ENCODE assay signal across 24 cellular contexts in the genomic region with DNA sequence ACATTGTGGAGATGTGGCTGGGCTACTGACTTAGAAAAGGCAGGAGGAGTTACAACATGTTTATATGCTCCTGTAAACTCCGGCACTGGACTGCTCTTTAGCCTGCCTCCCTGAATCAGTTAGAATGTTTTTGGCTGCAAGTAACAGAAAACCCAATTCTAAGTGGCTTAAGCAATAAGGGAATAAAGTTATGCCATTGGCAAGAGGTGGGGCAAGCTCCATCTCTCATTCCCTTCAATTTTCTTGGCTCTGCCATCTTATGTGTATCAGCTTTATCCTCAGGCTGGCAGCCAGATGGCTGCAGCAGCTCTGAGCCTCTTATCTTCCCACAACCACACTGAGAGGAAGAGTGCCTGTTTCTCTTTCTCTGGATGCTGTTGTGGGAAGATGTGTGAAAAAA. TPM values are rescaled to one million over a fixed set of nuclear protein-coding genes. Genes with fewer than 3 reads are reported as not detected.
DNase-seq lines count a peak whose midpoint lies in the region; ATAC-seq and TF ChIP-seq lines count a peak whose summit lies in the region.
"Had no signal": no experiment of that assay in that cellular context is flagged by ENCODE, and none has a peak within 500 bp of the region (broad histone marks: within the 10 kb centered on the region; RNA-seq: fewer than 3 reads in every experiment).

No MANE protein-coding gene starts in this region.

- no peaks in the 10 kb centered on the region for H4K20me1 ChIP-seq in GM23338 (replicated peaks; ENCODE audit: insufficient read depth)

- H3K4me1 ChIP-seq in GM23338 (ENCODE audit: insufficient read depth) (peaks cover 21% of the 10 kb centered on the region; the same call in 1 of the 2 replicates), esophagus muscularis mucosa (peaks cover 0 to 40% (median 39%) of the 10 kb centered on the region in 4 donors)
- H3K4me1 ChIP-seq: vagina had no signal

- WGBS in esophagus muscularis mucosa, result 44% methylated on average over 1 of the region's 1 CpG

- H3K27me3 ChIP-seq in GM23338 (ENCODE audit: insufficient read depth), result no peaks in the 10 kb centered on the region
- no peaks in the 10 kb centered on the region for H3K27me3 ChIP-seq in esophagus muscularis mucosa
- H3K27me3 ChIP-seq: vagina had no signal

- H3K27me3 Mint-ChIP-seq in GM23338 (ENCODE audit: insufficient read depth, low read depth, poor library complexity), result no peaks in the 10 kb centered on the region
- H3K27me3 Mint-ChIP-seq: progenitor cell of endocrine pancreas had no signal

- no peaks in the 10 kb centered on the region for H3K79me2 ChIP-seq in GM23338 (replicated peaks; ENCODE audit: insufficient read depth)

- H3K9me2 ChIP-seq in GM23338 (ENCODE audit: insufficient read depth), result no peaks in the 10 kb centered on the region

- intact Hi-C loops in esophagus muscularis mucosa (cut with DNase I), result loop anchor here (10.0 kb wide), 2 partner anchors 518 to 1368 kb away; no protein-coding TSS in a partner anchor

- H3K9me3 ChIP-seq in esophagus muscularis mucosa, result no peaks in the 10 kb centered on the region
- H3K9me3 ChIP-seq: heart right ventricle, vagina had no signal

- H2AFZ ChIP-seq in GM23338, result peak overlapping the region; percentile 11; the same call in 1 of the 2 replicates

- no peak for DNase-seq in GM23338 (ENCODE audit: low spot score)
- peak; percentile 59 for DNase-seq in NCI-H69 (lab: John Stamatoyannopoulos, UW)
- no peak for DNase-seq in esophagus muscularis mucosa (ENCODE audit: extremely low spot score)
- no peak for DNase-seq in omental fat pad (ENCODE audit: low spot score)
- no peak for DNase-seq in SIG-M5 treated with dmso at 0.1 percent for 504 hours (lab: John Stamatoyannopoulos, UW; ENCODE audit: unreplicated experiment)
- DNase-seq: activated CD4-positive, CD25-positive, alpha-beta regulatory T cell treated with anti-CD3 and anti-CD28 coated beads, Interleukin-2, amount 50 U/mL, for 72 hours; activated CD8-positive, alpha-beta T cell treated with anti-CD3 and anti-CD28 coated beads for 36 hours; activated effector memory CD4-positive, alpha-beta T cell treated with anti-CD3 and anti-CD28 coated beads, Interleukin-2, amount 50 U/mL, for 16 hours; activated T-cell treated with anti-CD3 and anti-CD28 coated beads for 4 hours; AML-193; cortex of kidney; endodermal cell; heart right ventricle; left colon; midbrain; NCI-H1694; stimulated activated CD4-positive, alpha-beta T cell treated with anti-CD3 and anti-CD28 coated beads, Interleukin-2, amount 100 ng/mL, for 24 hours; T1000 had no signal

- no peak overlapping the region for H3K4me3 Mint-ChIP-seq in GM23338
- H3K4me3 Mint-ChIP-seq: activated CD8-positive, alpha-beta T cell treated with anti-CD3 and anti-CD28 coated beads for 36 hours; endodermal cell; stimulated activated effector memory CD8-positive, alpha-beta T cell treated with anti-CD3 and anti-CD28 coated beads, Interleukin-12 subunit alpha, Interleukin-12 subunit beta, amount 100 ng/mL, for 72 hours had no signal

- H3K27ac Mint-ChIP-seq in GM23338, result no peak overlapping the region
- H3K27ac Mint-ChIP-seq: activated CD8-positive, alpha-beta T cell treated with anti-CD3 and anti-CD28 coated beads for 36 hours; endodermal cell; progenitor cell of endocrine pancreas; stimulated activated effector memory CD8-positive, alpha-beta T cell treated with anti-CD3 and anti-CD28 coated beads, Interleukin-12 subunit alpha, Interleukin-12 subunit beta, amount 100 ng/mL, for 72 hours had no signal

- 0 out of 2 replicates have a peak overlapping the region, but pooled peaks have one; percentile 13 for H3K4me2 ChIP-seq in GM23338
- H3K4me2 ChIP-seq: KMS-11 had no signal

- H3K36me3 ChIP-seq in GM23338 (ENCODE audit: insufficient read depth), result no peaks in the 10 kb centered on the region
- no peaks in the 10 kb centered on the region for H3K36me3 ChIP-seq in esophagus muscularis mucosa
- H3K36me3 ChIP-seq: heart right ventricle, vagina had no signal

- H3K36me3 Mint-ChIP-seq in GM23338 (ENCODE audit: low read depth), result no peaks in the 10 kb centered on the region
- H3K36me3 Mint-ChIP-seq: stimulated activated effector memory CD8-positive, alpha-beta T cell treated with anti-CD3 and anti-CD28 coated beads, Interleukin-12 subunit alpha, Interleukin-12 subunit beta, amount 100 ng/mL, for 72 hours had no signal

- no peak for TF ChIP-seq EP300 in esophagus muscularis mucosa (IDR thresholded peaks at IDR 0.05)

- no peak for TF ChIP-seq POLR2A in esophagus muscularis mucosa (IDR thresholded peaks at IDR 0.05; ENCODE audit: low read depth)

- TF ChIP-seq CTCF in GM23338 (conservative IDR thresholded peaks at IDR 0.05; ENCODE audit: low read depth in 2 of 2) (no peak), esophagus muscularis mucosa (IDR thresholded peaks at IDR 0.05) (no peak), omental fat pad (IDR thresholded peaks at IDR 0.05) (no peak)

- H3K4me1 Mint-ChIP-seq in GM23338, result peaks cover 26% of the 10 kb centered on the region
- H3K4me1 Mint-ChIP-seq: stimulated activated effector memory CD8-positive, alpha-beta T cell treated with anti-CD3 and anti-CD28 coated beads, Interleukin-12 subunit alpha, Interleukin-12 subunit beta, amount 100 ng/mL, for 72 hours had no signal

- H3K27ac ChIP-seq in GM23338 (ENCODE audit: low read depth) (no peak overlapping the region), esophagus muscularis mucosa (replicated peaks in 1 of 4) (peak overlapping the region; percentile 24 to 64 (median 62))
- H3K27ac ChIP-seq: heart right ventricle, KMS-11, vagina had no signal

- H3K9me3 Mint-ChIP-seq in GM23338, result no peaks in the 10 kb centered on the region; the same call in 2 of the 3 replicates
- H3K9me3 Mint-ChIP-seq: activated CD8-positive, alpha-beta T cell treated with anti-CD3 and anti-CD28 coated beads for 36 hours; endodermal cell; stimulated activated effector memory CD8-positive, alpha-beta T cell treated with anti-CD3 and anti-CD28 coated beads, Interleukin-12 subunit alpha, Interleukin-12 subunit beta, amount 100 ng/mL, for 72 hours had no signal

- ATAC-seq in GM23338 (no peak), omental fat pad (ENCODE audit: low FRiP score) (peak; percentile 83), HG03520 (IDR thresholded peaks at IDR 0.05; ENCODE audit: unreplicated experiment) (no peak), GM18867 (IDR thresholded peaks at IDR 0.05; ENCODE audit: unreplicated experiment) (no peak)
- ATAC-seq: activated CD8-positive, alpha-beta T cell treated with anti-CD3 and anti-CD28 coated beads for 36 hours; left colon; stimulated activated effector memory CD8-positive, alpha-beta T cell treated with anti-CD3 and anti-CD28 coated beads, Interleukin-12 subunit alpha, Interleukin-12 subunit beta, amount 100 ng/mL, for 72 hours had no signal

- H3K4me3 ChIP-seq in GM23338 (no peak overlapping the region), esophagus muscularis mucosa (no peak overlapping the region)
- H3K4me3 ChIP-seq: heart right ventricle, vagina had no signal

- no peaks in the 10 kb centered on the region for H3F3A ChIP-seq in GM23338 (replicated peaks; ENCODE audit: low read depth)

TF ChIP-seq in GM23338, 12 proteins besides CTCF, POLR2A, EP300 and RAD21 (continues in another document):
- TF ChIP-seq EZH2 (IDR thresholded peaks at IDR 0.05; ENCODE audit: low read depth, unreplicated experiment), result no peak

RNA-seq across cellular contexts. Expression of gene MEIS2, which starts 22.4 kb away (rescaled TPM):
- not detected in 2 replicates for total RNA-seq in GM23338 (2014; rRNA removed; shearing (Covaris generic))
- polyA plus RNA-seq in GM23338 (2016; fragmentation: Nextera tagmentation; extraction: Ambion mirVana), result 0.16 and 0.27 TPM in 2 replicates
- total RNA-seq in esophagus muscularis mucosa, result 100 to 1,000 TPM in 1 of 4 donors, 10 to 100 TPM in 3; 53.8 to 106 (median 63.3) TPM
- 10 to 100 TPM; 28.3 to 87.5 (median 42.2) TPM for total RNA-seq in omental fat pad

Comparison
In these comparisons a context has a peak if more than half of its experiments do, and no peak if none do; other contexts are left out.
1. RNA of gene MEIS2, which starts 22.4 kb away (total RNA-seq): 53.8 to 106 TPM in esophagus muscularis mucosa and 28.3 to 87.5 TPM in omental fat pad; not detected in GM23338; every median in the first group is over 10 times any median in the second.